8 cellular contexts compared by ENCODE assay signal in the genomic region with DNA sequence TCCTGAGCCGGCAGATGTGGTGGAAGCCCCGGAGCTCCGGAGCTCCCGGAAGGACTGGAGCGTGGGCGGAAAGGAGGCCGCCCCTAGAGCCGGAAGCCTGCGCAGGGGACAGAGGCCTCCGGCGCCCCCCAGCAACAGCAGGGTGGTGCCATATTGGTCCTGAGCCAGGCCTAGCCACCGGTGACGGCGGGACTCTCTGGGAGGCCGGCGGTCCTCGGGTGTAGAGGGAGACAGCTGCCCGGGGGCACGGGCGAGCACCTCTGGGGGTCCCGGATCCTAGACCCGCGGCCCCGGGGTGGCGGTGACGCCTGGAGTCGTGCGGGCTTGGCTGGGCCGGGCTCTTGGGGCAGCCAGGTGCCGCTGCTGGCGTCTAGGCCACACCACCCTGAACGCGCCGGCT.
A peak's percentile ranks its signal among the peaks of the same experiment; 100 is the strongest.
DNase-seq lines count a peak whose midpoint lies in the region; ATAC-seq lines count a peak whose summit lies in the region.
"Not testable (repeated sequence)": the region's sequence is repeated elsewhere in the genome, so short reads cannot be mapped to it uniquely, and the experiment has no call there.

No MANE protein-coding gene starts in this region.

- H3K27ac ChIP-seq in iPS-20b (ENCODE audit: low read length), result not testable (repeated sequence)

- not testable (repeated sequence) for H3K36me3 ChIP-seq in H7 (replicated peaks; ENCODE audit: control insufficient read depth, insufficient read depth, low read length); iPS-20b (ENCODE audit: insufficient read depth, low read depth, low read length)

- H3K9ac ChIP-seq in iPS-20b (ENCODE audit: low read depth, low read length), result not testable (repeated sequence)

- peaks cover 9 to 17% of the 10 kb centered on the region in 2 donors for H3K9me3 Mint-ChIP-seq in activated naive CD4-positive, alpha-beta T cell treated with anti-CD3 and anti-CD28 coated beads, Interleukin-2, amount 50 U/mL, for 72 hours
- peaks cover 19 to 21% of the 10 kb centered on the region in 2 donors for H3K9me3 Mint-ChIP-seq in stimulated activated naive B cell treated with anti-CD40 and anti-IgM and Interleukin-4, amounts not matched to agents 10 μg/mL and 1 μg/mL and 100 μg/mL, for 72 hours

- peaks cover 21% of the 10 kb centered on the region for H3K27me3 ChIP-seq in H7 (ENCODE audit: control insufficient read depth, insufficient read depth, low read length)
- H3K27me3 ChIP-seq in iPS-20b (ENCODE audit: insufficient read depth, low read length), result peaks cover 29% of the 10 kb centered on the region

- peaks cover 24 to 25% of the 10 kb centered on the region in 2 donors for H3K36me3 Mint-ChIP-seq in activated naive CD4-positive, alpha-beta T cell treated with anti-CD3 and anti-CD28 coated beads, Interleukin-2, amount 50 U/mL, for 72 hours
- H3K36me3 Mint-ChIP-seq in stimulated activated naive B cell treated with anti-CD40 and anti-IgM and Interleukin-4, amounts not matched to agents 10 μg/mL and 1 μg/mL and 100 μg/mL, for 72 hours, result not testable (repeated sequence)

- peaks cover 7 to 14% of the 10 kb centered on the region in 2 donors for H3K4me1 Mint-ChIP-seq in stimulated activated naive B cell treated with anti-CD40 and anti-IgM and Interleukin-4, amounts not matched to agents 10 μg/mL and 1 μg/mL and 100 μg/mL, for 72 hours

- H3K27ac Mint-ChIP-seq in activated naive CD4-positive, alpha-beta T cell treated with anti-CD3 and anti-CD28 coated beads, Interleukin-2, amount 50 U/mL, for 72 hours; stimulated activated naive B cell treated with anti-CD40 and anti-IgM and Interleukin-4, amounts not matched to agents 10 μg/mL and 1 μg/mL and 100 μg/mL, for 72 hours: not testable (repeated sequence)

- H3K4me3 ChIP-seq in H7 (ENCODE audit: insufficient read depth, low read depth, low read length), result not testable (repeated sequence)
- peak overlapping the region; percentile 38; the same call in 1 of the 2 replicates for H3K4me3 ChIP-seq in iPS-20b (ENCODE audit: low read length)

- ATAC-seq in GM18519 (IDR thresholded peaks at IDR 0.05; ENCODE audit: low FRiP score, unreplicated experiment), result peak; percentile 73
- ATAC-seq in GM19463 (IDR thresholded peaks at IDR 0.05; ENCODE audit: unreplicated experiment), result peak; percentile 70
- ATAC-seq in HG03064 (IDR thresholded peaks at IDR 0.05; ENCODE audit: low read depth, unreplicated experiment), result peak; percentile 47
- peak; percentile 86 for ATAC-seq in HG03565 (IDR thresholded peaks at IDR 0.05; ENCODE audit: unreplicated experiment)
- ATAC-seq in activated naive CD4-positive, alpha-beta T cell treated with anti-CD3 and anti-CD28 coated beads, Interleukin-2, amount 50 U/mL, for 72 hours, result peak; percentile 55 to 58
- ATAC-seq in stimulated activated naive B cell treated with anti-CD40 and anti-IgM and Interleukin-4, amounts not matched to agents 10 μg/mL and 1 μg/mL and 100 μg/mL, for 72 hours (replicated peaks), result peak; percentile 47

- peak; percentile 6 for DNase-seq in H7
- DNase-seq in activated naive CD4-positive, alpha-beta T cell treated with anti-CD3 and anti-CD28 coated beads, Interleukin-2, amount 50 U/mL, for 72 hours (ENCODE audit: low spot score in 2 of 2); stimulated activated naive B cell treated with anti-CD40 and anti-IgM and Interleukin-4, amounts not matched to agents 10 μg/mL and 1 μg/mL and 100 μg/mL, for 72 hours: not testable (repeated sequence)

- H3K4me1 ChIP-seq in iPS-20b (ENCODE audit: insufficient read depth, low read length), result not testable (repeated sequence)

- H3K9me3 ChIP-seq in iPS-20b (ENCODE audit: insufficient read depth, low read depth, low read length), result peaks cover 14% of the 10 kb centered on the region

- not testable (repeated sequence) for H3K4me3 Mint-ChIP-seq in stimulated activated naive B cell treated with anti-CD40 and anti-IgM and Interleukin-4, amounts not matched to agents 10 μg/mL and 1 μg/mL and 100 μg/mL, for 72 hours

- not testable (repeated sequence) for H3K27me3 Mint-ChIP-seq in stimulated activated naive B cell treated with anti-CD40 and anti-IgM and Interleukin-4, amounts not matched to agents 10 μg/mL and 1 μg/mL and 100 μg/mL, for 72 hours
